28 cellular contexts compared by ENCODE assay signal in the genomic region with DNA sequence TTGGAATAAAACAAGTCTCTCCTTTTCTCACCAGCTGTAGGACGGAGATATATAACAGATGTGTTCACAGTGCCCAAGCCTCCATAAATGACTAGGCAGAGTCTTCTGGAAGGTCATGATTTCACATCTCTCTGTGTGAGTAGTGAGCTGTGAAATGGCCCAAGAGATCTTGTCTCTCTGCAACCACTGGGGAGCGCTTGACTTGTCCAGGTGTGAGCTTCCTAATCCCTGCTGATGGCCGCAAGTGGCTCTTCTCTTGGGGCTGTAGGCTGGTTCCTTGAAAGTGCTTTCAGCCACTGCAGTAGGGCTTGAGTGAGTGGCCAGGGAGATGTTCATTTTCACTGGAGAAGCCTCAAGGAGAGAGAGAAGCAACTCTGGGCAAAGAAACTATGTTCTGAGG. TPM values are rescaled to one million over a fixed set of nuclear protein-coding genes. Genes with fewer than 3 reads are reported as not detected.
A peak's percentile ranks its signal among the peaks of the same experiment; 100 is the strongest.
DNase-seq lines count a peak whose midpoint lies in the region; ATAC-seq and TF ChIP-seq lines count a peak whose summit lies in the region.
"Had no signal": no experiment of that assay in that cellular context is flagged by ENCODE, and none has a peak within 500 bp of the region (broad histone marks: within the 10 kb centered on the region; RNA-seq: fewer than 3 reads in every experiment).

No MANE protein-coding gene starts in this region.

- no peak overlapping the region for H3K27ac Mint-ChIP-seq in CD8-positive, alpha-beta T cell
- H3K27ac Mint-ChIP-seq: T-cell had no signal

- in situ Hi-C loops in GM23248 (cut with MboI) = no loop called here

- ATAC-seq in sciatic nerve (no peak), HG02763 (IDR thresholded peaks at IDR 0.05; ENCODE audit: unreplicated experiment) (no peak)
- no peak for ATAC-seq in CD8-positive, alpha-beta T cell
- ATAC-seq: GM12878, Panc1, T-cell had no signal

- no peak overlapping the region for H3K9ac ChIP-seq in GM23248

- no peaks in the 10 kb centered on the region for H3K9me2 ChIP-seq in GM23248 (ENCODE audit: insufficient read depth)

- no peak overlapping the region for H3K4me3 Mint-ChIP-seq in CD8-positive, alpha-beta T cell
- H3K4me3 Mint-ChIP-seq: T-cell had no signal

- no peaks in the 10 kb centered on the region for H3K9me3 ChIP-seq in GM23248 (ENCODE audit: low read depth)
- no peaks in the 10 kb centered on the region for H3K9me3 ChIP-seq in WERI-Rb-1 (ENCODE audit: severe bottlenecking)
- H3K9me3 ChIP-seq in CD8-positive, alpha-beta T cell (ENCODE audit: low read length) = no peaks in the 10 kb centered on the region
- H3K9me3 ChIP-seq: Caco-2 had no signal

- no peak overlapping the region for H3K4me3 ChIP-seq in GM23248
- H3K4me3 ChIP-seq in H7 (ENCODE audit: insufficient read depth, low read depth, low read length) = no peak overlapping the region
- no peak overlapping the region for H3K4me3 ChIP-seq in WERI-Rb-1 (ENCODE audit: low read depth, low read length)
- no peak overlapping the region for H3K4me3 ChIP-seq in CD8-positive, alpha-beta T cell (ENCODE audit: low read depth, low read length)
- H3K4me3 ChIP-seq: GM12878 had no signal

- no peaks in the 10 kb centered on the region for H3K4me1 ChIP-seq in GM23248 (ENCODE audit: insufficient read depth)
- no peaks in the 10 kb centered on the region for H3K4me1 ChIP-seq in CD8-positive, alpha-beta T cell (ENCODE audit: insufficient read depth, low read length)
- H3K4me1 ChIP-seq: Caco-2 had no signal

- H3K4me2 ChIP-seq in GM23248 (ENCODE audit: unreplicated experiment) = no peak overlapping the region

- no peaks in the 10 kb centered on the region for H3K36me3 Mint-ChIP-seq in CD8-positive, alpha-beta T cell
- H3K36me3 Mint-ChIP-seq: CD4-positive, alpha-beta memory T cell; T-cell had no signal

- no peaks in the 10 kb centered on the region for H3K4me1 Mint-ChIP-seq in CD8-positive, alpha-beta T cell (ENCODE audit: low read depth)
- H3K4me1 Mint-ChIP-seq: CD4-positive, alpha-beta memory T cell; T-cell had no signal

- POLR2A ChIA-PET in CD8-positive, alpha-beta T cell (lab: Charles Lee) = interaction anchor here (0.5 kb wide), 1 partner anchor 32 kb away, joined by 3 read pairs; no protein-coding TSS in a partner anchor

- TF ChIP-seq CTCF in WERI-Rb-1 (IDR thresholded peaks at IDR 0.05; ENCODE audit: low read depth, low read length) = peak; percentile 73
- TF ChIP-seq CTCF in CD8-positive, alpha-beta T cell (IDR thresholded peaks at IDR 0.05) = no peak

- WGBS in GM23248 (ENCODE audit: low coverage in 1 of 2, low lambda C conversion rate in 2 of 2, missing lambda C conversion rate in 2 of 2), 2 experiments = 7 to 11% methylated on average over 3 of the region's 3 CpGs

- intact Hi-C loops in sciatic nerve (cut with DNase I) = no loop called here
- intact Hi-C loops in CD8-positive, alpha-beta T cell (cut with DNase I, micrococcal nuclease) = no loop called here

- no peak overlapping the region for H2AFZ ChIP-seq in GM23248

- CTCF ChIA-PET in CD8-positive, alpha-beta T cell (lab: Charles Lee) = interaction anchor here (1.7 kb wide), 1 partner anchor 34 kb away, joined by 3 read pairs; no protein-coding TSS in a partner anchor

- peaks cover 33% of the 10 kb centered on the region for H3K27me3 Mint-ChIP-seq in CD8-positive, alpha-beta T cell (ENCODE audit: low read depth)

- H3F3A ChIP-seq in GM23248 (ENCODE audit: insufficient read depth) = no peaks in the 10 kb centered on the region

- peak; percentile 13 for DNase-seq in GM23248
- DNase-seq in H7 = peak; percentile 73
- peak; percentile 69 for DNase-seq in WERI-Rb-1
- DNase-seq in sciatic nerve (ENCODE audit: low spot score) = peak; percentile 12
- DNase-seq in CD8-positive, alpha-beta T cell = no peak
- no peak for DNase-seq in midbrain (lab: John Stamatoyannopoulos, UW)
- DNase-seq: C1 segment of cervical spinal cord; Caco-2; CD4-positive, alpha-beta memory T cell; KBM-7; MV-4-11; NCI-H1105 treated with DMSO at 0.1 percent for 48 hours; NCI-H146; NCI-H1930; NCI-H226; NCI-H510A treated with DMSO at 0.1 percent for 48 hours; NCI-H774; SHP77; T-cell had no signal

- no peaks in the 10 kb centered on the region for H4K20me1 ChIP-seq in GM23248 (ENCODE audit: insufficient read depth)

- H3K36me3 ChIP-seq in GM23248 (ENCODE audit: low read depth) = no peaks in the 10 kb centered on the region
- H3K36me3 ChIP-seq in H7 (replicated peaks; ENCODE audit: control insufficient read depth, insufficient read depth, low read length) = no peaks in the 10 kb centered on the region
- no peaks in the 10 kb centered on the region for H3K36me3 ChIP-seq in WERI-Rb-1
- H3K36me3 ChIP-seq in CD8-positive, alpha-beta T cell (ENCODE audit: insufficient read depth, low read length) = no peaks in the 10 kb centered on the region

- H3K27me3 ChIP-seq in GM23248 (replicated peaks; ENCODE audit: insufficient read depth) (peaks cover 77% of the 10 kb centered on the region), H7 (ENCODE audit: control insufficient read depth, insufficient read depth, low read length) (no peaks in the 10 kb centered on the region), WERI-Rb-1 (ENCODE audit: insufficient read depth, low read depth, severe bottlenecking) (no peaks in the 10 kb centered on the region)
- H3K27me3 ChIP-seq in CD8-positive, alpha-beta T cell (ENCODE audit: insufficient read depth, low read length) = no peaks in the 10 kb centered on the region

- H3K79me2 ChIP-seq in GM23248 (ENCODE audit: insufficient read depth) = no peaks in the 10 kb centered on the region

- H3K9me3 Mint-ChIP-seq in CD8-positive, alpha-beta T cell = no peaks in the 10 kb centered on the region
- H3K9me3 Mint-ChIP-seq: T-cell had no signal

- H3K27ac ChIP-seq in GM23248 (no peak overlapping the region), WERI-Rb-1 (no peak overlapping the region)
- H3K27ac ChIP-seq in CD8-positive, alpha-beta T cell (ENCODE audit: low read depth, low read length) = no peak overlapping the region
- H3K27ac ChIP-seq: RWPE1 had no signal

RNA-seq across cellular contexts. Expression of a gene that starts 38.1 kb away (rescaled TPM):
- total RNA-seq in GM23248 (2014; rRNA removed; shearing (Covaris generic)) = not detected in 2 replicates
- not detected in 2 replicates for polyA plus RNA-seq in GM23248 (2016; fragmentation: Nextera tagmentation; extraction: Ambion mirVana)
- total RNA-seq in H7 (2014; rRNA removed; shearing (Covaris generic)) = not detected in 2 replicates
- not detected for total RNA-seq in sciatic nerve
- not detected for total RNA-seq in CD8-positive, alpha-beta T cell
- total RNA-seq: A673; Caco-2; CD4-positive, alpha-beta memory T cell; GM12878; H4; LHCN-M2; MCF 10A; SK-MEL-5; T-cell had no signal
- polyA plus RNA-seq: CD4-positive, alpha-beta memory T cell; GM12878 had no signal

RNA-seq across cellular contexts. Expression of a gene that starts 42.5 kb away (rescaled TPM):
- total RNA-seq in GM23248 (2014; rRNA removed; shearing (Covaris generic)) = 114 and 255 TPM in 2 replicates
- polyA plus RNA-seq in GM23248 (2016; fragmentation: Nextera tagmentation; extraction: Ambion mirVana) = 340 and 350 TPM in 2 replicates
- total RNA-seq in H7 (2014; rRNA removed; shearing (Covaris generic)) = 187 and 204 TPM in 2 replicates
- total RNA-seq in sciatic nerve = 124 TPM
- 10 to 100 TPM; 56.4 to 59.6 TPM for total RNA-seq in CD8-positive, alpha-beta T cell

Comparison
In these comparisons a context has a peak if more than half of its experiments do, and no peak if none do; other contexts are left out.
1. DNase-seq: peak in GM23248 (single experiment), H7 (single experiment), WERI-Rb-1 (single experiment) and sciatic nerve (single experiment); none in CD8-positive, alpha-beta T cell (0 of 7) and midbrain (single experiment).